Comparison of ENCODE assay signal across 26 cellular contexts in the genomic region with DNA sequence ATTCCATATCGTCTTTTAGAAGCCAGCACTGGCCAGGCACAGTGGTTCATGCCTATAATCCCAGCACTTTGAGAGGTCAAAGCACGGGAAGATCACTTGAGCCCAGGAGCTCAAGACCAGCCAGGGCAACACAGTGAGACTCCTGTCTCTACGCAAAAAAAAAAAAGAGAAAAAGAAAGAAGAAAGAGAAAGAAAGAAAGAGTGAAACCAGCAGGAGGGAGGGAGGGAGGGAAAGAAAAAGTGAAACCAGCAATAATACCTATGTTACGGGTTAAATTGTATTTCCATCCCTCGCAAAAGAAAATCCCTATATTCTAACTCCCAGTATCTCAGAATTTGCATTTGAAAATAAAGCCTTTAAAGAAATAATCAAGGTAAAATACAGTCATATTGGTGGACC. TPM values are rescaled to one million over a fixed set of nuclear protein-coding genes. Genes with fewer than 3 reads are reported as not detected.
A peak's percentile ranks its signal among the peaks of the same experiment; 100 is the strongest.
DNase-seq lines count a peak whose midpoint lies in the region; ATAC-seq and TF ChIP-seq lines count a peak whose summit lies in the region.
"Had no signal": no experiment of that assay in that cellular context is flagged by ENCODE, and none has a peak within 500 bp of the region (broad histone marks: within the 10 kb centered on the region; RNA-seq: fewer than 3 reads in every experiment).

No MANE protein-coding gene starts in this region.

- H3K27ac Mint-ChIP-seq in activated naive CD8-positive, alpha-beta T cell, result peak overlapping the region; percentile 58
- H3K27ac Mint-ChIP-seq in progenitor cell of endocrine pancreas, result peak overlapping the region; percentile 42
- H3K27ac Mint-ChIP-seq: HFFc6 had no signal

- TF ChIP-seq CTCF in Loucy (conservative IDR thresholded peaks at IDR 0.05; ENCODE audit: low read length) (no peak), progenitor cell of endocrine pancreas (IDR thresholded peaks at IDR 0.05; ENCODE audit: unreplicated experiment) (no peak)

- H2AFZ ChIP-seq in Loucy (ENCODE audit: low read length), result no peak overlapping the region
- H2AFZ ChIP-seq: PC-9 had no signal

- peaks cover 98% of the 10 kb centered on the region for H4K20me1 ChIP-seq in Loucy (ENCODE audit: insufficient read depth, low read length, poor library complexity, severe bottlenecking)

- peak overlapping the region; percentile 39 for H3K4me2 ChIP-seq in Loucy (ENCODE audit: low read depth, low read length, poor library complexity, severe bottlenecking)
- H3K4me2 ChIP-seq: PC-9 had no signal

- ATAC-seq in activated T-cell treated with anti-CD3 and anti-CD28 coated beads, Interleukin-2, amount 50 U/mL, for 4 hours, result peak in 1 of 2 donors; percentile 27
- ATAC-seq in GM21619 (IDR thresholded peaks at IDR 0.05; ENCODE audit: unreplicated experiment), result no peak
- no peak for ATAC-seq in HG02870 (IDR thresholded peaks at IDR 0.05; ENCODE audit: unreplicated experiment)
- ATAC-seq: lower lobe of right lung had no signal

- H3K9me3 ChIP-seq in Loucy (ENCODE audit: insufficient read depth, low read depth, low read length), result no peaks in the 10 kb centered on the region
- H3K9me3 ChIP-seq: ascending aorta, lower lobe of right lung, spleen had no signal

- H3K4me3 Mint-ChIP-seq in activated T-cell treated with anti-CD3 and anti-CD28 coated beads, Interleukin-2, amount 50 U/mL, for 4 hours, result peak overlapping the region; percentile 74
- peak overlapping the region; percentile 45 for H3K4me3 Mint-ChIP-seq in activated naive CD8-positive, alpha-beta T cell
- H3K4me3 Mint-ChIP-seq in progenitor cell of endocrine pancreas (ENCODE audit: low read depth), result no peak overlapping the region
- H3K4me3 Mint-ChIP-seq: HFFc6 had no signal

- DNase-seq in activated T-cell treated with anti-CD3 and anti-CD28 coated beads, Interleukin-2, amount 50 U/mL, for 4 hours, result no peak
- DNase-seq in activated T-cell treated with anti-CD3 and anti-CD28 coated beads, Interleukin-2, amount 50 U/mL, for 48 hours, result no peak
- no peak for DNase-seq in progenitor cell of endocrine pancreas (ENCODE audit: low spot score, unreplicated experiment)
- DNase-seq in NCI-H446 (lab: John Stamatoyannopoulos, UW), result no peak
- DNase-seq: activated effector memory CD4-positive, alpha-beta T cell treated with anti-CD3 and anti-CD28 coated beads, Interleukin-2, amount 50 U/mL, for 16 hours; central memory CD4-positive, alpha-beta T cell; erythroblast; foreskin melanocyte; GDM1; HFFc6; hippocampal formation; lower lobe of right lung; MV-4-11; NCI-H187; NCI-H226; NCI-H82; PC-9; SHP77 treated with DMSO at 0.1 percent for 48 hours; spleen; stimulated activated CD4-positive, alpha-beta T cell treated with anti-CD3 and anti-CD28 coated beads, Interleukin-4, amount 100 ng/mL, for 24 hours had no signal

- no peaks in the 10 kb centered on the region for H3K27me3 Mint-ChIP-seq in activated T-cell treated with anti-CD3 and anti-CD28 coated beads, Interleukin-2, amount 50 U/mL, for 4 hours (ENCODE audit: low read depth)
- no peaks in the 10 kb centered on the region for H3K27me3 Mint-ChIP-seq in activated naive CD8-positive, alpha-beta T cell
- no peaks in the 10 kb centered on the region for H3K27me3 Mint-ChIP-seq in progenitor cell of endocrine pancreas

- H3F3A ChIP-seq in Loucy (ENCODE audit: low read depth), result no peaks in the 10 kb centered on the region

- H3K36me3 ChIP-seq in Loucy (ENCODE audit: insufficient read depth, low read length), result no peaks in the 10 kb centered on the region
- H3K36me3 ChIP-seq: ascending aorta, lower lobe of right lung, spleen had no signal

- H3K4me1 Mint-ChIP-seq in activated T-cell treated with anti-CD3 and anti-CD28 coated beads, Interleukin-2, amount 50 U/mL, for 4 hours (ENCODE audit: low read depth), result peaks cover 76% of the 10 kb centered on the region
- peaks cover 82% of the 10 kb centered on the region for H3K4me1 Mint-ChIP-seq in activated naive CD8-positive, alpha-beta T cell (ENCODE audit: low read depth)
- H3K4me1 Mint-ChIP-seq in progenitor cell of endocrine pancreas (ENCODE audit: low read depth), result peaks cover 14% of the 10 kb centered on the region

- H3K27me3 ChIP-seq in Loucy (ENCODE audit: insufficient read depth, low read length, poor library complexity, severe bottlenecking), result no peaks in the 10 kb centered on the region
- H3K27me3 ChIP-seq: ascending aorta; BLaER1 treated with 17β-estradiol and CSF1 and Interleukin-3, amounts not matched to agents 10 nM and 100 nM; spleen had no signal

- H3K9me3 Mint-ChIP-seq in activated T-cell treated with anti-CD3 and anti-CD28 coated beads, Interleukin-2, amount 50 U/mL, for 4 hours, result peaks cover 3% of the 10 kb centered on the region
- H3K9me3 Mint-ChIP-seq in activated naive CD8-positive, alpha-beta T cell (ENCODE audit: low read depth), result peaks cover 8% of the 10 kb centered on the region
- peaks cover 3% of the 10 kb centered on the region for H3K9me3 Mint-ChIP-seq in progenitor cell of endocrine pancreas (ENCODE audit: low read depth)
- H3K9me3 Mint-ChIP-seq: HFFc6 had no signal

- peaks cover 30% of the 10 kb centered on the region for H3K4me1 ChIP-seq in Loucy (ENCODE audit: insufficient read depth, low read length, poor library complexity, severe bottlenecking)

- peaks cover 100% of the 10 kb centered on the region for H3K79me2 ChIP-seq in Loucy (ENCODE audit: insufficient read depth, low read length)

- H3K9me2 ChIP-seq in Loucy (replicated peaks; ENCODE audit: low read depth, low read length), result no peaks in the 10 kb centered on the region

- no peak overlapping the region for H3K9ac ChIP-seq in Loucy (ENCODE audit: low read depth, low read length, poor library complexity, severe bottlenecking)
- H3K9ac ChIP-seq: BLaER1 treated with 17β-estradiol and CSF1 and Interleukin-3, amounts not matched to agents 10 nM and 100 nM had no signal

- H3K4me3 ChIP-seq in Loucy (ENCODE audit: low read length, poor library complexity, severe bottlenecking), result no peak overlapping the region
- H3K4me3 ChIP-seq: ascending aorta; BLaER1 treated with 17β-estradiol and CSF1 and Interleukin-3, amounts not matched to agents 10 nM and 100 nM; lower lobe of right lung; PC-9; spleen had no signal

- H3K36me3 Mint-ChIP-seq in activated T-cell treated with anti-CD3 and anti-CD28 coated beads, Interleukin-2, amount 50 U/mL, for 4 hours (ENCODE audit: insufficient read depth), result peaks cover 10% of the 10 kb centered on the region
- H3K36me3 Mint-ChIP-seq in activated naive CD8-positive, alpha-beta T cell, result peaks cover 5% of the 10 kb centered on the region
- no peaks in the 10 kb centered on the region for H3K36me3 Mint-ChIP-seq in progenitor cell of endocrine pancreas (ENCODE audit: insufficient read depth)

RNA-seq across cellular contexts. Expression of a gene that starts 10.4 kb away (rescaled TPM):
- total RNA-seq in activated T-cell treated with anti-CD3 and anti-CD28 coated beads, Interleukin-2, amount 50 U/mL, for 4 hours, result 10 to 100 TPM; 36.2 to 41.2 (median 39.3) TPM
- total RNA-seq in progenitor cell of endocrine pancreas, result 58.1 and 60.2 TPM in 2 replicates
